Comparison of ENCODE assay signal across 22 cellular contexts in genomic region chr1:63906053-63906704, GRCh38.
DNase-seq lines count a peak whose midpoint lies in the region; ATAC-seq and TF ChIP-seq lines count a peak whose summit lies in the region.
"Had no signal": no experiment of that assay in that cellular context is flagged by ENCODE, and none has a peak within 500 bp of the region (broad histone marks: within the 10 kb centered on the region; RNA-seq: fewer than 3 reads in every experiment).

No MANE protein-coding gene starts in this region.

- TF ChIP-seq EP300 in SK-N-SH (IDR thresholded peaks at IDR 0.05; ENCODE audit: borderline replicate concordance in 1 of 2, low read depth in 1 of 2, low read length in 1 of 2), result no peak

- H3K4me1 ChIP-seq in SK-N-SH (ENCODE audit: control insufficient read depth in 1 of 2, insufficient read depth in 2 of 2, low read depth in 1 of 2, low read length in 1 of 2) (peaks cover 0 to 23% of the 10 kb centered on the region in 2 experiments; a peak in 2 of 4 replicates), iPS-20b (ENCODE audit: insufficient read depth, low read length) (peaks cover 61% of the 10 kb centered on the region)
- H3K4me1 ChIP-seq: adrenal gland, foreskin keratinocyte had no signal

- H3K4me2 ChIP-seq in SK-N-SH, result no peak overlapping the region

- WGBS in SK-N-SH (ENCODE audit: low lambda C conversion rate), result 83% methylated on average over 8 of the region's 8 CpGs

- H3K36me3 ChIP-seq in SK-N-SH (replicated peaks in 1 of 2; ENCODE audit: control insufficient read depth in 1 of 2, insufficient read depth in 2 of 2, low read length in 1 of 2), result no peaks in the 10 kb centered on the region
- no peaks in the 10 kb centered on the region for H3K36me3 ChIP-seq in iPS-20b (ENCODE audit: insufficient read depth, low read depth, low read length)
- H3K36me3 ChIP-seq: adrenal gland, cardiac muscle cell, sigmoid colon, vagina had no signal

- no peaks in the 10 kb centered on the region for H3F3A ChIP-seq in SK-N-SH (replicated peaks; ENCODE audit: insufficient read depth)

- H3K79me2 ChIP-seq in SK-N-SH (ENCODE audit: insufficient read depth), result no peaks in the 10 kb centered on the region

- DNase-seq in SK-N-SH, result peak; percentile 12
- peak; percentile 30 for DNase-seq in SHP77 treated with DMSO at 0.1 percent for 48 hours (lab: John Stamatoyannopoulos, UW)
- no peak for DNase-seq in caudate nucleus (lab: John Stamatoyannopoulos, UW)
- no peak for DNase-seq in glomerular visceral epithelial cell (ENCODE audit: extremely low spot score)
- DNase-seq in central memory CD4-positive, alpha-beta T cell, result no peak
- DNase-seq: ACHN; activated CD4-positive, alpha-beta memory T cell treated with anti-CD3 and anti-CD28 coated beads for 36 hours; adrenal gland; C1 segment of cervical spinal cord; foreskin keratinocyte; KG1; kidney glomerular epithelial cell; NCI-H1694; NCI-H446 treated with DMSO at 0.1 percent for 48 hours; Right ventricle myocardium superior; sigmoid colon had no signal

- CTCF ChIA-PET in SK-N-SH (lab: Yijun Ruan, JAX), result interaction anchor here (0.8 to 1.1 kb wide), 6 partner anchors 18 to 246 kb away, joined by 3 to 5 read pairs (median 3); no protein-coding TSS in a partner anchor

- H3K4me3 ChIP-seq in SK-N-SH (ENCODE audit: low read depth in 2 of 2, low read length in 1 of 2) (no peak overlapping the region), iPS-20b (ENCODE audit: low read length) (peak overlapping the region; percentile 28; the same call in 1 of the 2 replicates)
- H3K4me3 ChIP-seq: adrenal gland, cardiac muscle cell, sigmoid colon, vagina had no signal

- TF ChIP-seq RAD21 in SK-N-SH (IDR thresholded peaks at IDR 0.05; ENCODE audit: low read length), result no peak

- H2AFZ ChIP-seq in SK-N-SH (ENCODE audit: low read depth), result no peak overlapping the region

- no peaks in the 10 kb centered on the region for H3K9me3 ChIP-seq in SK-N-SH
- no peaks in the 10 kb centered on the region for H3K9me3 ChIP-seq in iPS-20b (ENCODE audit: insufficient read depth, low read depth, low read length)
- H3K9me3 ChIP-seq: adrenal gland, sigmoid colon, vagina had no signal

- H3K9me2 ChIP-seq in SK-N-SH, result no peaks in the 10 kb centered on the region

- POLR2A ChIA-PET in SK-N-SH (lab: Yijun Ruan, JAX), result no interaction called here

- H3K27ac ChIP-seq in SK-N-SH (ENCODE audit: low read depth in 2 of 2, low read length in 1 of 2), result no peak overlapping the region; a peak in 1 of 4 replicates
- no peak overlapping the region for H3K27ac ChIP-seq in iPS-20b (ENCODE audit: low read length)
- H3K27ac ChIP-seq in caudate nucleus (ENCODE audit: low read depth, low read length), result no peak overlapping the region
- H3K27ac ChIP-seq: adrenal gland, cardiac muscle cell, foreskin keratinocyte, sigmoid colon, vagina had no signal

- no peak for TF ChIP-seq CTCF in SK-N-SH (IDR thresholded peaks at IDR 0.05)

- H3K9ac ChIP-seq in SK-N-SH (no peak overlapping the region), iPS-20b (ENCODE audit: low read depth, low read length) (peak overlapping the region; percentile 33; the same call in 1 of the 2 replicates)

- H3K27me3 ChIP-seq in SK-N-SH (ENCODE audit: insufficient read depth) (no peaks in the 10 kb centered on the region), iPS-20b (ENCODE audit: insufficient read depth, low read length) (no peaks in the 10 kb centered on the region)
- H3K27me3 ChIP-seq: adrenal gland, cardiac muscle cell, foreskin keratinocyte, sigmoid colon, vagina had no signal

- ATAC-seq in SK-N-SH treated with all-trans-retinoic acid at 6 μM for 48 hours (no peak), HG02588 (IDR thresholded peaks at IDR 0.05; ENCODE audit: unreplicated experiment) (no peak)
- ATAC-seq: foreskin keratinocyte; stimulated activated effector memory CD8-positive, alpha-beta T cell treated with anti-CD3 and anti-CD28 coated beads, Interleukin-12 subunit alpha, Interleukin-12 subunit beta, amount 100 ng/mL, for 72 hours had no signal

- no peaks in the 10 kb centered on the region for H4K20me1 ChIP-seq in SK-N-SH (ENCODE audit: insufficient read depth)

TF ChIP-seq in SK-N-SH, 30 proteins besides CTCF, POLR2A, EP300 and RAD21:
- TF ChIP-seq POLR2AphosphoS5 (IDR thresholded peaks at IDR 0.05; ENCODE audit: low read depth, low read length) (no peak), GATA2 (CRISPR knock-in tag; IDR thresholded peaks at IDR 0.05) (peak; percentile 63; the same call in 1 of the 2 replicates)

TF ChIP-seq in SK-N-SH treated with all-trans-retinoic acid at 6 μM for 48 hours, 23 proteins besides CTCF, POLR2A, EP300 and RAD21:
- TF ChIP-seq PPARA (CRISPR knock-in tag; IDR thresholded peaks at IDR 0.05; ENCODE audit: borderline replicate concordance) (no peak), ZNF565 (CRISPR knock-in tag; conservative IDR thresholded peaks at IDR 0.05; ENCODE audit: low read depth) (no peak), PATZ1 (CRISPR knock-in tag; IDR thresholded peaks at IDR 0.05; ENCODE audit: borderline replicate concordance) (no peak), SNAI2 (CRISPR knock-in tag; IDR thresholded peaks at IDR 0.05) (no peak), CSRNP3 (CRISPR knock-in tag; IDR thresholded peaks at IDR 0.05) (no peak), ZNF8 (CRISPR knock-in tag; IDR thresholded peaks at IDR 0.05) (no peak)

Comparison
In these comparisons a context has a peak if more than half of its experiments do, and no peak if none do; other contexts are left out.
1. DNase-seq: peak in SK-N-SH (single experiment) and SHP77 treated with DMSO at 0.1 percent for 48 hours (single experiment); none in caudate nucleus (0 of 61), glomerular visceral epithelial cell (single experiment) and central memory CD4-positive, alpha-beta T cell (single experiment).